Comparison of ENCODE assay signal across 20 cellular contexts in the genomic region with DNA sequence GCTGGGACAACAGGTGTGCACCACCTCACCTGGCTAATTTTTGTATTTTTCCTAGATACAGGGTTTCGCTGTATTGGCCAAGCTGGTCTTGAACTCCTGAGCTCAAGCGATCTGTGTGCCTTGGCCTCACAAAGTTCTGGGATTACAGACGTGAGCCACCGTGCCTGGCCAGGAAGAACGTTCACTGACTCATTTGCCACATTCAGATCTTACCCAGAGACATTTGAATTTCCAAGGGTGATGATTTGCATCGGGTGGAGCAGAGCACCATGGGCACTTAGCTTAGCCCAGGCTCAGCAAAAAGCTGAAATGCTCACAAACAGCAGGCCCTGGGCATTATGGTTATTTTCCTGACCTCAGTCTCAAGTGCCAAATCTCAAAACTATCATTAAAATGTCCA. TPM values are rescaled to one million over a fixed set of nuclear protein-coding genes. Genes with fewer than 3 reads are reported as not detected.
DNase-seq lines count a peak whose midpoint lies in the region; ATAC-seq, FAIRE-seq and TF ChIP-seq lines count a peak whose summit lies in the region.
"Had no signal": no experiment of that assay in that cellular context is flagged by ENCODE, and none has a peak within 500 bp of the region (broad histone marks: within the 10 kb centered on the region; RNA-seq: fewer than 3 reads in every experiment).

No MANE protein-coding gene starts in this region.

- DNase-seq in cardiac septum (ENCODE audit: low spot score) (peak; percentile 60), left ventricle myocardium inferior (no peak), NCI-H526 treated with DMSO at 0.1 percent for 48 hours (lab: John Stamatoyannopoulos, UW) (peak; percentile 48), islet precursor cell (peak; percentile 41), upper lobe of right lung (peak; percentile 7), HTR-8/SVneo (ENCODE audit: insufficient read length, low spot score) (no peak)
- DNase-seq in activated CD4-positive, CD25-positive, alpha-beta regulatory T cell (lab: John Stamatoyannopoulos, UW) = no peak
- DNase-seq: Caco-2; CD4-positive, alpha-beta T cell; GF-D8; KBM-7; NCI-H1092; NCI-H1436 treated with DMSO at 0.1 percent for 48 hours; NCI-H2029; NCI-H446 treated with DMSO at 0.1 percent for 48 hours; NCI-H82; PC-9 had no signal

- no peak for FAIRE-seq in HTR-8/SVneo (lab: Jason Lieb, UNC)

- H3K4me1 ChIP-seq in left ventricle myocardium inferior (peaks cover 7% of the 10 kb centered on the region), upper lobe of right lung (no peaks in the 10 kb centered on the region)
- H3K4me1 ChIP-seq: Caco-2 had no signal

- H3K36me3 ChIP-seq in left ventricle myocardium inferior (no peaks in the 10 kb centered on the region), upper lobe of right lung (no peaks in the 10 kb centered on the region)

- intact Hi-C loops in cardiac septum (cut with DNase I) = no loop called here
- intact Hi-C loops in left ventricle myocardium inferior (cut with micrococcal nuclease) = no loop called here
- intact Hi-C loops in upper lobe of right lung (cut with DNase I) = no loop called here

- ATAC-seq in upper lobe of right lung (no peak), GM18498 (IDR thresholded peaks at IDR 0.05; ENCODE audit: unreplicated experiment) (no peak)
- ATAC-seq: HCT116 had no signal

- TF ChIP-seq CTCF in left ventricle myocardium inferior (IDR thresholded peaks at IDR 0.05; ENCODE audit: borderline replicate concordance) (no peak), upper lobe of right lung (IDR thresholded peaks at IDR 0.05) (no peak)

- H3K27me3 ChIP-seq in left ventricle myocardium inferior (ENCODE audit: low read depth) = peaks cover 14% of the 10 kb centered on the region
- H3K27me3 ChIP-seq in upper lobe of right lung = no peaks in the 10 kb centered on the region

- H3K9me3 ChIP-seq in left ventricle myocardium inferior (replicated peaks) (no peaks in the 10 kb centered on the region), upper lobe of right lung (no peaks in the 10 kb centered on the region)
- H3K9me3 ChIP-seq: Caco-2 had no signal

- H3K4me3 ChIP-seq in left ventricle myocardium inferior (no peak overlapping the region), upper lobe of right lung (no peak overlapping the region)
- H3K4me3 ChIP-seq: GM23338, PC-9 had no signal

- no peak overlapping the region for H3K27ac ChIP-seq in left ventricle myocardium inferior (replicated peaks)
- H3K27ac ChIP-seq in upper lobe of right lung = no peak overlapping the region
- H3K27ac ChIP-seq: PC-9 had no signal

RNA-seq across cellular contexts. Expression of a gene that starts 14.5 kb away (rescaled TPM):
- 1.3 TPM for total RNA-seq in cardiac septum
- total RNA-seq in left ventricle myocardium inferior = 0.55 TPM
- total RNA-seq in upper lobe of right lung = 7.1 TPM
- total RNA-seq: CD4-positive, alpha-beta T cell had no signal

Comparison
In these comparisons a context has a peak if more than half of its experiments do, and no peak if none do; other contexts are left out.
1. DNase-seq: peak in cardiac septum (single experiment), NCI-H526 treated with DMSO at 0.1 percent for 48 hours (single experiment), islet precursor cell (single experiment) and upper lobe of right lung (single experiment); none in left ventricle myocardium inferior (single experiment), HTR-8/SVneo (single experiment) and activated CD4-positive, CD25-positive, alpha-beta regulatory T cell (0 of 4).